Comparison of ENCODE assay signal across 15 cellular contexts in the genomic region with DNA sequence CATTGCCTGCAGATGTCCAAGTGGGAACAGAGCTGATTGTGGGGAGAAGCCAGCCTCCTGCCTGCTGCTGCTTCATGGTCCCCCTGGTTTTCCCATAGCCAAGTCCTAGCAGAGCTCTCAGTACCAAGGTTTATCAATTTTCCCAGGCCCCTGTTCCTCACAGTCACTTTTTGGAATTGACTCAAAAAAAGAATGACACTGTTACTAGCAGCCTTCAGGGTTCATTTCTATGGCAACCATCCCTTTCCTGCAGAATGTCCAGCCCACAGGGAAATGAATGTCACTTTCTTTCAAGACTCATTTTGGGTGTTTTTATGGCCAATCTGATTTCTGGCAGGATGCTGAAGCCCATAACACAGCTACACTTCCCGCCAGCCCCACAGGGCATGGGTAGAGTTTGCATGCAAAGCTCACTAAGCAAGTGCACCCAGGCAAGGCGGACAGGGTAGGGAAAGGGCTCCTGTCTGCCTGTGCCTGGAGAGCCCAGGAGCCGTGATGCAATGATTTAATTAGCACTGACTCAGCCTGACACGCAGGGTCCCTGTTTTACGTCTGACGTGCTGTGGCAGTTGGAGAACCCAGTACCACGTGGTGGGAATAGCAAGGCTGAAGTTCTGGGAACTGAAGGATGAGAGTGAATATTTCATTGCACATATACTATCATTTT. TPM values are rescaled to one million over a fixed set of nuclear protein-coding genes. Genes with fewer than 3 reads are reported as not detected.
DNase-seq lines count a peak whose midpoint lies in the region; ATAC-seq, FAIRE-seq and TF ChIP-seq lines count a peak whose summit lies in the region.
"Had no signal": no experiment of that assay in that cellular context is flagged by ENCODE, and none has a peak within 500 bp of the region (broad histone marks: within the 10 kb centered on the region; RNA-seq: fewer than 3 reads in every experiment).

No MANE protein-coding gene starts in this region.

- H3K4me3 ChIP-seq in ascending aorta (no peak overlapping the region), kidney (ENCODE audit: low read length in 2 of 2) (no peak overlapping the region)
- H3K4me3 ChIP-seq: transverse colon had no signal

- no peaks in the 10 kb centered on the region for H3K36me3 ChIP-seq in ascending aorta
- H3K36me3 ChIP-seq in kidney (ENCODE audit: control insufficient read depth in 1 of 2, insufficient read depth in 2 of 2, low read length in 2 of 2): no peaks in the 10 kb centered on the region
- H3K36me3 ChIP-seq: transverse colon had no signal

- H3K27ac ChIP-seq in ascending aorta: peak overlapping the region; percentile 65 to 73
- H3K27ac ChIP-seq in kidney (ENCODE audit: low read depth in 2 of 2, low read length in 2 of 2): no peak overlapping the region
- H3K27ac ChIP-seq: transverse colon had no signal

- intact Hi-C loops in Right ventricle myocardium superior (cut with DNase I) (no loop called here), cardiac septum (cut with DNase I) (no loop called here), ascending aorta (cut with DNase I) (loop anchor here (2.0 kb wide), 1 partner anchor 27 kb away; a partner anchor contains a TSS), kidney (cut with DNase I) (no loop called here)

- H3K4me1 ChIP-seq in ascending aorta (peaks cover 5 to 20% of the 10 kb centered on the region in 2 donors), kidney (ENCODE audit: control insufficient read depth in 1 of 2, insufficient read depth in 1 of 2, low read depth in 1 of 2, low read length in 2 of 2) (peaks cover 0 to 3% of the 10 kb centered on the region in 2 donors)
- H3K4me1 ChIP-seq: transverse colon had no signal

- no peak for FAIRE-seq in kidney (lab: Jason Lieb, UNC)
- FAIRE-seq: A204.1 had no signal

- TF ChIP-seq CTCF in ascending aorta (IDR thresholded peaks at IDR 0.05): no peak
- no peak for TF ChIP-seq CTCF in kidney (IDR thresholded peaks at IDR 0.05; ENCODE audit: borderline replicate concordance, extremely low read depth, insufficient read depth)

- H3K27me3 ChIP-seq in ascending aorta: no peaks in the 10 kb centered on the region
- H3K27me3 ChIP-seq: transverse colon had no signal

- no peaks in the 10 kb centered on the region for H3K9me3 ChIP-seq in ascending aorta
- no peaks in the 10 kb centered on the region for H3K9me3 ChIP-seq in kidney (ENCODE audit: control insufficient read depth in 1 of 2, low read length in 2 of 2)
- H3K9me3 ChIP-seq: transverse colon had no signal

- ATAC-seq in Right ventricle myocardium superior (ENCODE audit: poor library complexity): peak; percentile 20
- no peak for ATAC-seq in HG02840 (IDR thresholded peaks at IDR 0.05; ENCODE audit: low FRiP score, unreplicated experiment)
- ATAC-seq: activated CD4-positive, alpha-beta T cell treated with anti-CD3 and anti-CD28 coated beads for 36 hours; activated T-cell treated with anti-CD3 and anti-CD28 coated beads, Interleukin-2, amount 50 U/mL, for 72 hours had no signal

- no peak overlapping the region for H3K9ac ChIP-seq in kidney (ENCODE audit: low read length in 2 of 2)

- DNase-seq in Right ventricle myocardium superior: no peak
- no peak for DNase-seq in cardiac septum (ENCODE audit: low spot score)
- no peak for DNase-seq in ascending aorta (ENCODE audit: low spot score in 2 of 2)
- peak; percentile 73 for DNase-seq in kidney
- DNase-seq in NCI-H1048 (lab: John Stamatoyannopoulos, UW): no peak
- no peak for DNase-seq in mucosa of gallbladder (ENCODE audit: low spot score)
- no peak for DNase-seq in mesenteric fat pad (ENCODE audit: low spot score)
- DNase-seq: activated CD4-positive, alpha-beta T cell treated with anti-CD3 and anti-CD28 coated beads for 36 hours; activated T-cell treated with anti-CD3 and anti-CD28 coated beads, Interleukin-2, amount 50 U/mL, for 72 hours; effector CD4-positive, alpha-beta T cell; glutamatergic neuron; occipital lobe; transverse colon had no signal

RNA-seq across cellular contexts. Expression of a gene that starts 26.1 kb away (rescaled TPM):
- total RNA-seq in Right ventricle myocardium superior (29.7 TPM), cardiac septum (11.5 TPM), ascending aorta (3.2 TPM), kidney (9.9 TPM), mucosa of gallbladder (19.6 TPM), mesenteric fat pad (211 TPM)
- polyA plus RNA-seq in kidney (ENCODE audit: insufficient read depth, low read depth, low replicate concordance): 4.0 TPM

Comparison
In these comparisons a context has a peak if more than half of its experiments do, and no peak if none do; other contexts are left out.
1. H3K27ac ChIP-seq: peak in ascending aorta (2 of 2); none in kidney (0 of 2).